ENCODE assay signal across 21 cellular contexts in genomic region chr12:123516221-123516780, GRCh38. TPM values are rescaled to one million over a fixed set of nuclear protein-coding genes. Genes with fewer than 3 reads are reported as not detected.
A peak's percentile ranks its signal among the peaks of the same experiment; 100 is the strongest.
DNase-seq lines count a peak whose midpoint lies in the region; ATAC-seq and TF ChIP-seq lines count a peak whose summit lies in the region.
"Had no signal": no experiment of that assay in that cellular context is flagged by ENCODE, and none has a peak within 500 bp of the region (broad histone marks: within the 10 kb centered on the region; RNA-seq: fewer than 3 reads in every experiment).

No MANE protein-coding gene starts in this region.

- peaks cover 8% of the 10 kb centered on the region for H3K4me1 Mint-ChIP-seq in endothelial cell (ENCODE audit: unreplicated experiment)
- H3K4me1 Mint-ChIP-seq in neural progenitor cell = peaks cover 11% of the 10 kb centered on the region
- H3K4me1 Mint-ChIP-seq: activated T-helper 17 cell treated with anti-CD3 and anti-CD28 coated beads, Interleukin-2, amount 50 U/mL, for 72 hours had no signal

- no peaks in the 10 kb centered on the region for H3K79me2 ChIP-seq in neural progenitor cell (ENCODE audit: low read depth)

- H3K9ac ChIP-seq in neural progenitor cell = no peak overlapping the region

- H3K36me3 ChIP-seq in neural progenitor cell = no peaks in the 10 kb centered on the region

- H2AFZ ChIP-seq in neural progenitor cell (replicated peaks) = no peak overlapping the region

- H3K4me1 ChIP-seq in neural progenitor cell = no peaks in the 10 kb centered on the region

- H3K4me2 ChIP-seq in neural progenitor cell = no peak overlapping the region

- H3K4me3 Mint-ChIP-seq in endothelial cell (ENCODE audit: unreplicated experiment) = peak overlapping the region; percentile 74
- no peak overlapping the region for H3K4me3 Mint-ChIP-seq in neural progenitor cell
- H3K4me3 Mint-ChIP-seq: activated T-helper 17 cell treated with anti-CD3 and anti-CD28 coated beads, Interleukin-2, amount 50 U/mL, for 72 hours; brain; dendritic cell treated with granulocyte-macrophage colony-stimulating factor and Interleukin-4, amounts not matched to agents 40 ng/mL and 50 ng/mL, for 4 days had no signal

- no peak overlapping the region for H3K4me3 ChIP-seq in neural progenitor cell
- H3K4me3 ChIP-seq: lung, stomach had no signal

- H3K27me3 ChIP-seq in neural progenitor cell = no peaks in the 10 kb centered on the region
- H3K27me3 ChIP-seq: stomach had no signal

- DNase-seq in AG09319 (ENCODE audit: extremely low read depth, low read depth) = peak; percentile 49
- DNase-seq in RWPE1 (ENCODE audit: low spot score) = no peak
- DNase-seq in endothelial cell (ENCODE audit: low spot score) = peak; percentile 59
- peak; percentile 32 for DNase-seq in neural progenitor cell (ENCODE audit: low spot score)
- no peak for DNase-seq in LoVo (ENCODE audit: low spot score)
- DNase-seq in amniotic stem cell (lab: John Stamatoyannopoulos, UW) = no peak
- DNase-seq: EL, NCI-H1436 treated with DMSO at 0.1 percent for 48 hours, NCI-H2171 treated with DMSO at 0.1 percent for 48 hours, NCI-H524 treated with DMSO at 0.1 percent for 48 hours, stomach, WERI-Rb-1 had no signal

- CTCF ChIA-PET in RWPE1 (lab: Yijun Ruan, JAX) = interaction anchor here (0.6 kb wide), 1 partner anchor 387 kb away, joined by 4 read pairs; no protein-coding TSS in a partner anchor

- POLR2A ChIA-PET in RWPE1 (lab: Yijun Ruan, JAX; ENCODE audit: low non-redundant PET) = no interaction called here

- TF ChIP-seq CTCF in AG09319 (IDR thresholded peaks at IDR 0.05; ENCODE audit: low read depth, low read length) = no peak; the same call in none of the 2 replicates
- no peak for TF ChIP-seq CTCF in RWPE1 (conservative IDR thresholded peaks at IDR 0.05; ENCODE audit: low read depth)
- no peak for TF ChIP-seq CTCF in endothelial cell (IDR thresholded peaks at IDR 0.05; ENCODE audit: unreplicated experiment)
- peak; percentile 6 for TF ChIP-seq CTCF in neural progenitor cell (IDR thresholded peaks at IDR 0.05)

- no peak for ATAC-seq in HG02623 (IDR thresholded peaks at IDR 0.05; ENCODE audit: unreplicated experiment)
- ATAC-seq: activated naive CD4-positive, alpha-beta T cell treated with anti-CD3 and anti-CD28 coated beads, Interleukin-2, amount 50 U/mL, for 72 hours; activated T-helper 17 cell treated with anti-CD3 and anti-CD28 coated beads, Interleukin-2, amount 50 U/mL, for 72 hours; HCT116; sciatic nerve had no signal

- no peaks in the 10 kb centered on the region for H4K20me1 ChIP-seq in neural progenitor cell (ENCODE audit: low read depth)

- no peaks in the 10 kb centered on the region for H3K9me3 ChIP-seq in neural progenitor cell (ENCODE audit: low read depth)
- H3K9me3 ChIP-seq: stomach had no signal

- peaks cover 3% of the 10 kb centered on the region for H3K27me3 Mint-ChIP-seq in endothelial cell (ENCODE audit: unreplicated experiment)
- H3K27me3 Mint-ChIP-seq in neural progenitor cell (ENCODE audit: insufficient read depth, low read depth) = peaks cover 3% of the 10 kb centered on the region
- H3K27me3 Mint-ChIP-seq: activated T-helper 17 cell treated with anti-CD3 and anti-CD28 coated beads, Interleukin-2, amount 50 U/mL, for 72 hours; brain had no signal

- H3K27ac ChIP-seq in RWPE1 (peak overlapping the region; percentile 98), neural progenitor cell (no peak overlapping the region)
- H3K27ac ChIP-seq: C4-2B, stomach, WERI-Rb-1 had no signal

- peaks cover 9% of the 10 kb centered on the region for H3F3A ChIP-seq in neural progenitor cell (ENCODE audit: low read depth)

- peak overlapping the region; percentile 43 for H3K27ac Mint-ChIP-seq in endothelial cell (ENCODE audit: unreplicated experiment)
- no peak overlapping the region for H3K27ac Mint-ChIP-seq in neural progenitor cell
- H3K27ac Mint-ChIP-seq: activated naive CD4-positive, alpha-beta T cell treated with anti-CD3 and anti-CD28 coated beads, Interleukin-2, amount 50 U/mL, for 72 hours; activated T-helper 17 cell treated with anti-CD3 and anti-CD28 coated beads, Interleukin-2, amount 50 U/mL, for 72 hours; dendritic cell treated with granulocyte-macrophage colony-stimulating factor and Interleukin-4, amounts not matched to agents 40 ng/mL and 50 ng/mL, for 4 days had no signal

- H3K9me3 Mint-ChIP-seq in endothelial cell (ENCODE audit: unreplicated experiment) = no peaks in the 10 kb centered on the region
- no peaks in the 10 kb centered on the region for H3K9me3 Mint-ChIP-seq in neural progenitor cell
- H3K9me3 Mint-ChIP-seq: activated naive CD4-positive, alpha-beta T cell treated with anti-CD3 and anti-CD28 coated beads, Interleukin-2, amount 50 U/mL, for 72 hours; activated T-helper 17 cell treated with anti-CD3 and anti-CD28 coated beads, Interleukin-2, amount 50 U/mL, for 72 hours; brain; dendritic cell treated with granulocyte-macrophage colony-stimulating factor and Interleukin-4, amounts not matched to agents 40 ng/mL and 50 ng/mL, for 4 days had no signal

- peaks cover 41% of the 10 kb centered on the region for H3K36me3 Mint-ChIP-seq in endothelial cell (ENCODE audit: low read depth, unreplicated experiment)
- H3K36me3 Mint-ChIP-seq in neural progenitor cell = peaks cover 28% of the 10 kb centered on the region
- H3K36me3 Mint-ChIP-seq: activated naive CD4-positive, alpha-beta T cell treated with anti-CD3 and anti-CD28 coated beads, Interleukin-2, amount 50 U/mL, for 72 hours had no signal

RNA-seq across cellular contexts. Expression of gene RILPL1, which starts 17.2 kb away (rescaled TPM):
- 19.8 TPM for total RNA-seq in endothelial cell (ENCODE audit: unreplicated experiment)
- 13.8 and 16.7 TPM in 2 replicates for total RNA-seq in neural progenitor cell (ENCODE audit: low replicate concordance)

RNA-seq across cellular contexts. Expression of gene SNRNP35, which starts 58.4 kb away (rescaled TPM):
- 18.8 TPM for total RNA-seq in endothelial cell (ENCODE audit: unreplicated experiment)
- 12.6 and 30.3 TPM in 2 replicates for total RNA-seq in neural progenitor cell (ENCODE audit: low replicate concordance)

Comparison
In these comparisons a context has a peak if more than half of its experiments do, and no peak if none do; other contexts are left out.
1. DNase-seq: peak in AG09319 (single experiment), endothelial cell (single experiment) and neural progenitor cell (single experiment); none in RWPE1 (single experiment), LoVo (single experiment) and amniotic stem cell (single experiment).